Comparison of ENCODE assay signal across 18 cellular contexts in genomic region chr18:62850619-62851306, GRCh38.
DNase-seq lines count a peak whose midpoint lies in the region; ATAC-seq, FAIRE-seq and TF ChIP-seq lines count a peak whose summit lies in the region.
"Had no signal": no experiment of that assay in that cellular context is flagged by ENCODE, and none has a peak within 500 bp of the region (broad histone marks: within the 10 kb centered on the region; RNA-seq: fewer than 3 reads in every experiment).

No MANE protein-coding gene starts in this region.

- ATAC-seq in upper lobe of right lung (peak; percentile 32), HG03095 (IDR thresholded peaks at IDR 0.05; ENCODE audit: unreplicated experiment) (no peak)
- ATAC-seq: activated CD8-positive, alpha-beta T cell treated with anti-CD3 and anti-CD28 coated beads for 36 hours had no signal

- no peak for TF ChIP-seq POLR2A in breast epithelium (IDR thresholded peaks at IDR 0.05)

- peak; percentile 32 for FAIRE-seq in bronchial epithelial cell (lab: Jason Lieb, UNC)
- FAIRE-seq: A204.1, frontal cortex, kidney had no signal

- peak overlapping the region in 1 of 3 donors; percentile 20 for H3K4me3 ChIP-seq in breast epithelium
- no peak overlapping the region for H3K4me3 ChIP-seq in mammary epithelial cell (replicated peaks in 1 of 3; ENCODE audit: insufficient read depth in 1 of 3, low read depth in 2 of 3, low read length in 3 of 3)
- H3K4me3 ChIP-seq in bronchial epithelial cell (ENCODE audit: low read depth, low read length), result no peak overlapping the region
- H3K4me3 ChIP-seq in upper lobe of right lung, result no peak overlapping the region
- H3K4me3 ChIP-seq: skin epidermis, testis had no signal

- H3K36me3 ChIP-seq in breast epithelium (no peaks in the 10 kb centered on the region), mammary epithelial cell (ENCODE audit: insufficient read depth, low read length) (no peaks in the 10 kb centered on the region), bronchial epithelial cell (ENCODE audit: control insufficient read depth, insufficient read depth, low read length) (no peaks in the 10 kb centered on the region), upper lobe of right lung (no peaks in the 10 kb centered on the region)

- no peak overlapping the region for H3K4me2 ChIP-seq in mammary epithelial cell (ENCODE audit: insufficient read depth, low read depth, low read length)

- H3K9ac ChIP-seq in mammary epithelial cell (ENCODE audit: insufficient read depth, low read length), result no peak overlapping the region

- WGBS in mammary epithelial cell (ENCODE audit: low coverage, missing lambda C conversion rate), result 100% methylated on average over 4 of the region's 7 CpGs

- no peaks in the 10 kb centered on the region for H3K79me2 ChIP-seq in mammary epithelial cell (ENCODE audit: insufficient read depth, low read length)

- CTCF ChIA-PET in mammary epithelial cell (lab: Charles Lee; ENCODE audit: low non-redundant PET), result no interaction called here

- H3K27ac ChIP-seq in breast epithelium (peak overlapping the region; percentile 59 to 71), mammary epithelial cell (ENCODE audit: insufficient read depth, low read depth, low read length) (no peak overlapping the region), upper lobe of right lung (no peak overlapping the region)
- H3K27ac ChIP-seq: skin epidermis, testis had no signal

- TF ChIP-seq CTCF in breast epithelium (IDR thresholded peaks at IDR 0.05), result no peak
- no peak for TF ChIP-seq CTCF in mammary epithelial cell (conservative IDR thresholded peaks at IDR 0.05 in 1 of 2, IDR thresholded peaks at IDR 0.05 in 1 of 2; ENCODE audit: extremely low read depth in 1 of 2, insufficient read depth in 1 of 2, low read depth in 1 of 2, low read length in 2 of 2)
- no peak for TF ChIP-seq CTCF in bronchial epithelial cell (IDR thresholded peaks at IDR 0.05; ENCODE audit: insufficient read depth, low read length, severe bottlenecking)
- no peak for TF ChIP-seq CTCF in upper lobe of right lung (IDR thresholded peaks at IDR 0.05)

- H3K9me3 ChIP-seq in breast epithelium (no peaks in the 10 kb centered on the region), mammary epithelial cell (replicated peaks; ENCODE audit: insufficient read depth, low read length) (no peaks in the 10 kb centered on the region), upper lobe of right lung (no peaks in the 10 kb centered on the region)
- H3K9me3 ChIP-seq: Caco-2, testis had no signal

- H2AFZ ChIP-seq in mammary epithelial cell (ENCODE audit: low read depth, low read length), result no peak overlapping the region

- BruUV-seq in mammary epithelial cell (replicated peaks; lab: Mats Ljungman, UMichigan), result no TSS peak

- H4K20me1 ChIP-seq in mammary epithelial cell (ENCODE audit: insufficient read depth, low read length), result no peaks in the 10 kb centered on the region

- in situ Hi-C loops in mammary epithelial cell (cut with MboI; ENCODE audit: low sequenced_read_pairs in 2 of 2), result no loop called here
- in situ Hi-C loops in G401 (cut with HindIII; ENCODE audit: low sequenced_read_pairs), result no loop called here

- H3K4me1 ChIP-seq in breast epithelium (no peaks in the 10 kb centered on the region), mammary epithelial cell (ENCODE audit: insufficient read depth, low read length) (peaks cover 3% of the 10 kb centered on the region), upper lobe of right lung (no peaks in the 10 kb centered on the region)
- H3K4me1 ChIP-seq: Caco-2, testis had no signal

- no peak for DNase-seq in breast epithelium (ENCODE audit: low spot score in 2 of 2)
- no peak for DNase-seq in mammary epithelial cell
- no peak for DNase-seq in bronchial epithelial cell (ENCODE audit: low read depth)
- peak; percentile 18 for DNase-seq in kidney tubule cell (ENCODE audit: low spot score)
- no peak for DNase-seq in upper lobe of right lung
- DNase-seq in cerebellar cortex (ENCODE audit: low spot score), result no peak
- no peak for DNase-seq in G401 (ENCODE audit: low spot score)
- DNase-seq: activated CD8-positive, alpha-beta T cell treated with anti-CD3 and anti-CD28 coated beads for 36 hours; activated effector memory CD4-positive, alpha-beta T cell treated with anti-CD3 and anti-CD28 coated beads, Interleukin-2, amount 50 U/mL, for 16 hours; Caco-2; effector CD4-positive, alpha-beta T cell; kidney; NCI-H524; testis had no signal

- no peaks in the 10 kb centered on the region for H3K27me3 ChIP-seq in breast epithelium
- H3K27me3 ChIP-seq in mammary epithelial cell (ENCODE audit: insufficient read depth, low read length), result no peaks in the 10 kb centered on the region
- H3K27me3 ChIP-seq in bronchial epithelial cell (ENCODE audit: control insufficient read depth, insufficient read depth, low read length), result no peaks in the 10 kb centered on the region
- H3K27me3 ChIP-seq in upper lobe of right lung, result no peaks in the 10 kb centered on the region
- H3K27me3 ChIP-seq: testis had no signal

- dilution Hi-C loops in mammary epithelial cell (cut with HindIII; ENCODE audit: low sequenced_read_pairs), result no loop called here

- intact Hi-C loops in breast epithelium (cut with DNase I; ENCODE audit: low total_unique reads), result no loop called here
- intact Hi-C loops in mammary epithelial cell (cut with micrococcal nuclease), result no loop called here
- intact Hi-C loops in upper lobe of right lung (cut with DNase I), result no loop called here

Comparison
In these comparisons a context has a peak if more than half of its experiments do, and no peak if none do; other contexts are left out.
1. H3K27ac ChIP-seq: peak in breast epithelium (2 of 2); none in mammary epithelial cell (single experiment) and upper lobe of right lung (single experiment).